Comparison of ENCODE assay signal across 17 cellular contexts in genomic region chr11:68948948-68949347, GRCh38. TPM values are rescaled to one million over a fixed set of nuclear protein-coding genes. Genes with fewer than 3 reads are reported as not detected.
DNase-seq lines count a peak whose midpoint lies in the region; ATAC-seq and TF ChIP-seq lines count a peak whose summit lies in the region.
"Had no signal": no experiment of that assay in that cellular context is flagged by ENCODE, and none has a peak within 500 bp of the region (broad histone marks: within the 10 kb centered on the region; RNA-seq: fewer than 3 reads in every experiment).

No MANE protein-coding gene starts in this region.

- peaks cover 5% of the 10 kb centered on the region for H3F3A ChIP-seq in smooth muscle cell (ENCODE audit: low read depth)

- H2BK5ac ChIP-seq in trophoblast cell (ENCODE audit: low read depth, low read length, poor library complexity), result no peak overlapping the region

- H3K18ac ChIP-seq in trophoblast cell (ENCODE audit: low read length), result no peak overlapping the region

- H3K27ac ChIP-seq in trophoblast cell (ENCODE audit: low read depth, low read length) (no peak overlapping the region), stomach smooth muscle (ENCODE audit: low read length) (peak overlapping the region; percentile 53), tibial artery (no peak overlapping the region), smooth muscle cell (ENCODE audit: low read depth) (no peak overlapping the region)
- H3K27ac ChIP-seq: BLaER1 had no signal

- H4K8ac ChIP-seq in trophoblast cell (ENCODE audit: low read depth, low read length), result no peak overlapping the region

- H3K79me1 ChIP-seq in trophoblast cell (ENCODE audit: low read length), result no peaks in the 10 kb centered on the region

- no peaks in the 10 kb centered on the region for H4K20me1 ChIP-seq in smooth muscle cell (ENCODE audit: low read depth)
- H4K20me1 ChIP-seq: BLaER1 had no signal

- ATAC-seq in GM18873 (IDR thresholded peaks at IDR 0.05; ENCODE audit: low FRiP score, unreplicated experiment), result no peak
- ATAC-seq: GM12878 had no signal

- no peak overlapping the region for H3K9ac ChIP-seq in trophoblast cell (ENCODE audit: low read length)
- no peak overlapping the region for H3K9ac ChIP-seq in stomach smooth muscle (ENCODE audit: low read length in 2 of 2)
- H3K9ac ChIP-seq in smooth muscle cell (ENCODE audit: low read depth), result no peak overlapping the region
- H3K9ac ChIP-seq: BLaER1 had no signal

- no peaks in the 10 kb centered on the region for H3K79me2 ChIP-seq in trophoblast cell (ENCODE audit: control insufficient read depth, insufficient read depth, low read length, poor library complexity)
- no peaks in the 10 kb centered on the region for H3K79me2 ChIP-seq in smooth muscle cell (ENCODE audit: low read depth)

- no peak overlapping the region for H3K4ac ChIP-seq in trophoblast cell (ENCODE audit: low read depth, low read length)

- intact Hi-C loops in tibial artery (cut with DNase I; ENCODE audit: low total_unique reads), result no loop called here

- H3K36me3 ChIP-seq in trophoblast cell (ENCODE audit: control insufficient read depth in 1 of 2, insufficient read depth in 2 of 2, low read length in 2 of 2), result no peaks in the 10 kb centered on the region
- H3K36me3 ChIP-seq in stomach smooth muscle (ENCODE audit: control insufficient read depth in 2 of 2, insufficient read depth in 2 of 2, low read length in 2 of 2), result no peaks in the 10 kb centered on the region
- no peaks in the 10 kb centered on the region for H3K36me3 ChIP-seq in tibial artery
- no peaks in the 10 kb centered on the region for H3K36me3 ChIP-seq in smooth muscle cell (ENCODE audit: low read depth)
- H3K36me3 ChIP-seq: BLaER1, HAP-1 had no signal

- no peak overlapping the region for H2AK5ac ChIP-seq in trophoblast cell (ENCODE audit: low read length)

- no peak overlapping the region for H3K23ac ChIP-seq in trophoblast cell (ENCODE audit: low read length)

- H2BK120ac ChIP-seq in trophoblast cell (ENCODE audit: insufficient read depth, low read length, poor library complexity), result no peak overlapping the region

- H3K9me3 ChIP-seq in trophoblast cell (ENCODE audit: insufficient read depth, low read depth, low read length) (no peaks in the 10 kb centered on the region), stomach smooth muscle (ENCODE audit: control insufficient read depth in 2 of 2, low read length in 2 of 2) (no peaks in the 10 kb centered on the region), tibial artery (no peaks in the 10 kb centered on the region), smooth muscle cell (replicated peaks; ENCODE audit: low read depth) (no peaks in the 10 kb centered on the region)
- H3K9me3 ChIP-seq: BLaER1, Caco-2, HAP-1 had no signal

- H3K4me3 ChIP-seq in trophoblast cell (ENCODE audit: low read depth, low read length), result no peak overlapping the region
- H3K4me3 ChIP-seq in stomach smooth muscle (ENCODE audit: low read length in 2 of 2), result no peak overlapping the region
- no peak overlapping the region for H3K4me3 ChIP-seq in tibial artery
- no peak overlapping the region for H3K4me3 ChIP-seq in smooth muscle cell
- H3K4me3 ChIP-seq: BLaER1, GM12878, HAP-1 had no signal

- H4K12ac ChIP-seq in trophoblast cell (ENCODE audit: low read depth, low read length), result no peak overlapping the region

- H3K27me3 ChIP-seq in trophoblast cell (ENCODE audit: insufficient read depth, low read length) (no peaks in the 10 kb centered on the region), stomach smooth muscle (ENCODE audit: control insufficient read depth in 1 of 2, insufficient read depth in 2 of 2, low read length in 2 of 2) (no peaks in the 10 kb centered on the region), tibial artery (no peaks in the 10 kb centered on the region), smooth muscle cell (ENCODE audit: low read depth) (no peaks in the 10 kb centered on the region)
- H3K27me3 ChIP-seq: BLaER1 had no signal

- TF ChIP-seq CTCF in tibial artery (IDR thresholded peaks at IDR 0.05) (no peak), smooth muscle cell (IDR thresholded peaks at IDR 0.05; ENCODE audit: borderline replicate concordance, insufficient read depth, poor library complexity, severe bottlenecking) (no peak)

- no peak overlapping the region for H3K14ac ChIP-seq in trophoblast cell (ENCODE audit: low read length)

- WGBS in trophoblast cell (ENCODE audit: extremely low coverage, insufficient coverage, insufficient read length), result no CpG with 5 or more reads among the region's 17 CpGs
- WGBS in smooth muscle cell (ENCODE audit: low lambda C conversion rate), result 95% methylated on average over 17 of the region's 17 CpGs

- in situ Hi-C loops in G401 (cut with HindIII; ENCODE audit: low sequenced_read_pairs), result no loop called here

- H4K91ac ChIP-seq in trophoblast cell (ENCODE audit: low read depth, low read length), result no peak overlapping the region

- H3K4me2 ChIP-seq in trophoblast cell (ENCODE audit: low read length) (no peak overlapping the region), smooth muscle cell (no peak overlapping the region)
- H3K4me2 ChIP-seq: BLaER1 had no signal

- H2AFZ ChIP-seq in trophoblast cell (ENCODE audit: insufficient read depth, low read length, poor library complexity), result no peak overlapping the region
- H2AFZ ChIP-seq in smooth muscle cell (ENCODE audit: low read depth), result no peak overlapping the region

- no peaks in the 10 kb centered on the region for H3K4me1 ChIP-seq in trophoblast cell (ENCODE audit: control insufficient read depth in 1 of 2, insufficient read depth in 2 of 2, low read length in 2 of 2)
- peaks cover 44% of the 10 kb centered on the region for H3K4me1 ChIP-seq in stomach smooth muscle (ENCODE audit: control insufficient read depth, insufficient read depth, low read length)
- H3K4me1 ChIP-seq in tibial artery, result peaks cover 0 to 31% (median 11%) of the 10 kb centered on the region in 4 donors
- H3K4me1 ChIP-seq in smooth muscle cell (ENCODE audit: low read depth), result no peaks in the 10 kb centered on the region
- H3K4me1 ChIP-seq: Caco-2, HAP-1 had no signal

- H2BK12ac ChIP-seq in trophoblast cell (ENCODE audit: low read length), result no peak overlapping the region

- DNase-seq in G401 (ENCODE audit: low spot score) (peak; percentile 80), cerebellar cortex (ENCODE audit: low spot score) (peak; percentile 75), trophoblast cell (peak; percentile 54 to 65), tibial artery (no peak), smooth muscle cell (lab: John Stamatoyannopoulos, UW; ENCODE audit: unreplicated experiment) (no peak)
- DNase-seq: 8988T; AML-193; Caco-2; CD8-positive, alpha-beta memory T cell had no signal

RNA-seq across cellular contexts. Expression of gene MRGPRD, which starts 31.8 kb away (rescaled TPM):
- not detected in 2 replicates for total RNA-seq in G401 (2014; rRNA removed; shearing (Covaris generic))
- not detected in 2 replicates for polyA plus RNA-seq in trophoblast cell (2013)
- total RNA-seq in smooth muscle cell, result not detected in 2 replicates
- 0.25 TPM in 1 of 2 replicates, not detected in the other for polyA plus RNA-seq in smooth muscle cell
- total RNA-seq: Caco-2; CD8-positive, alpha-beta memory T cell; Daoy; GM12878; H1; HT-29 had no signal
- polyA plus RNA-seq: CD8-positive, alpha-beta memory T cell; GM12878; H1 had no signal

RNA-seq across cellular contexts. Expression of gene IGHMBP2, which starts 45.3 kb away (rescaled TPM):
- total RNA-seq in G401 (2014; rRNA removed; shearing (Covaris generic)), result 19.1 and 21.3 TPM in 2 replicates
- 6.2 and 6.6 TPM in 2 replicates for polyA plus RNA-seq in trophoblast cell (2013)
- total RNA-seq in smooth muscle cell, result 9.5 and 13.3 TPM in 2 replicates
- 12.1 and 13.2 TPM in 2 replicates for polyA plus RNA-seq in smooth muscle cell

RNA-seq across cellular contexts. Expression of gene MRPL21, which starts 45.3 kb away (rescaled TPM):
- 99.9 and 120 TPM in 2 replicates for total RNA-seq in G401 (2014; rRNA removed; shearing (Covaris generic))
- polyA plus RNA-seq in trophoblast cell (2013), result 47.9 and 49.0 TPM in 2 replicates
- 41.2 and 49.3 TPM in 2 replicates for total RNA-seq in smooth muscle cell
- polyA plus RNA-seq in smooth muscle cell, result 110 and 116 TPM in 2 replicates

Comparison
In these comparisons a context has a peak if more than half of its experiments do, and no peak if none do; other contexts are left out.
1. DNase-seq: peak in G401 (single experiment), cerebellar cortex (single experiment) and trophoblast cell (2 of 2); none in tibial artery (0 of 2) and smooth muscle cell (single experiment).